ENCODE assay signal across 13 cellular contexts in genomic region chr6:25945175-25945574, GRCh38. TPM values are rescaled to one million over a fixed set of nuclear protein-coding genes. Genes with fewer than 3 reads are reported as not detected.
DNase-seq lines count a peak whose midpoint lies in the region; ATAC-seq, FAIRE-seq and TF ChIP-seq lines count a peak whose summit lies in the region.
"Had no signal": no experiment of that assay in that cellular context is flagged by ENCODE, and none has a peak within 500 bp of the region (broad histone marks: within the 10 kb centered on the region; RNA-seq: fewer than 3 reads in every experiment).

No MANE protein-coding gene starts in this region.

- DNase-seq in activated CD8-positive, alpha-beta T cell treated with anti-CD3 and anti-CD28 coated beads for 36 hours: peak; percentile 50
- DNase-seq in left lung: no peak
- no peak for DNase-seq in effector memory CD8-positive, alpha-beta T cell
- no peak for DNase-seq in NCI-H446 treated with DMSO at 0.1 percent for 48 hours (lab: John Stamatoyannopoulos, UW)
- DNase-seq in HTR-8/SVneo (ENCODE audit: insufficient read length, low spot score): no peak
- DNase-seq: activated effector memory CD4-positive, alpha-beta T cell treated with Interleukin-2 at 50 U/mL for 16 hours; hippocampal formation; T-cell had no signal

- H3K36me3 Mint-ChIP-seq in activated CD8-positive, alpha-beta T cell treated with anti-CD3 and anti-CD28 coated beads for 36 hours (ENCODE audit: low read depth): peaks cover 4% of the 10 kb centered on the region
- H3K36me3 Mint-ChIP-seq in effector memory CD8-positive, alpha-beta T cell (ENCODE audit: insufficient read depth): no peaks in the 10 kb centered on the region
- H3K36me3 Mint-ChIP-seq: T-cell had no signal

- peaks cover 16% of the 10 kb centered on the region for H3K4me1 Mint-ChIP-seq in activated CD8-positive, alpha-beta T cell treated with anti-CD3 and anti-CD28 coated beads for 36 hours (ENCODE audit: low read depth)
- peaks cover 4% of the 10 kb centered on the region in 2 donors for H3K4me1 Mint-ChIP-seq in effector memory CD8-positive, alpha-beta T cell (ENCODE audit: low read depth in 2 of 2)

- FAIRE-seq in HTR-8/SVneo (lab: Jason Lieb, UNC): no peak

- TF ChIP-seq CTCF in activated CD8-positive, alpha-beta T cell treated with anti-CD3 and anti-CD28 coated beads for 36 hours (IDR thresholded peaks at IDR 0.05): no peak
- no peak for TF ChIP-seq CTCF in left lung (IDR thresholded peaks at IDR 0.05)

- peaks cover 9% of the 10 kb centered on the region for H3K9me3 Mint-ChIP-seq in activated CD8-positive, alpha-beta T cell treated with anti-CD3 and anti-CD28 coated beads for 36 hours
- no peaks in the 10 kb centered on the region for H3K9me3 Mint-ChIP-seq in effector memory CD8-positive, alpha-beta T cell

- no peak overlapping the region for H3K27ac ChIP-seq in left lung

- no peaks in the 10 kb centered on the region for H3K4me1 ChIP-seq in left lung

- ATAC-seq in GM18511 (IDR thresholded peaks at IDR 0.05; ENCODE audit: unreplicated experiment): peak; percentile 96
- peak; percentile 93 for ATAC-seq in GM19455 (IDR thresholded peaks at IDR 0.05; ENCODE audit: unreplicated experiment)
- peak; percentile 93 for ATAC-seq in HG03039 (IDR thresholded peaks at IDR 0.05; ENCODE audit: unreplicated experiment)
- peak; percentile 89 for ATAC-seq in activated CD8-positive, alpha-beta T cell treated with anti-CD3 and anti-CD28 coated beads for 36 hours
- no peak for ATAC-seq in left lung
- ATAC-seq in effector memory CD8-positive, alpha-beta T cell (replicated peaks): no peak
- ATAC-seq: T-cell had no signal

- H3K4me3 ChIP-seq in left lung: no peak overlapping the region
- H3K4me3 ChIP-seq: smooth muscle cell had no signal

- H3K36me3 ChIP-seq in left lung: no peaks in the 10 kb centered on the region

- peaks cover 4% of the 10 kb centered on the region for H3K27me3 Mint-ChIP-seq in activated CD8-positive, alpha-beta T cell treated with anti-CD3 and anti-CD28 coated beads for 36 hours
- H3K27me3 Mint-ChIP-seq in effector memory CD8-positive, alpha-beta T cell: peaks cover 6 to 19% of the 10 kb centered on the region in 2 donors
- H3K27me3 Mint-ChIP-seq: T-cell had no signal

- H3K27me3 ChIP-seq in left lung: no peaks in the 10 kb centered on the region

- POLR2A ChIA-PET in activated CD8-positive, alpha-beta T cell treated with anti-CD3 and anti-CD28 coated beads for 36 hours (lab: Charles Lee): no interaction called here

- no peak overlapping the region for H3K4me3 Mint-ChIP-seq in activated CD8-positive, alpha-beta T cell treated with anti-CD3 and anti-CD28 coated beads for 36 hours
- H3K4me3 Mint-ChIP-seq in effector memory CD8-positive, alpha-beta T cell: no peak overlapping the region
- H3K4me3 Mint-ChIP-seq: T-cell had no signal

- CTCF ChIA-PET in activated CD8-positive, alpha-beta T cell treated with anti-CD3 and anti-CD28 coated beads for 36 hours (lab: Charles Lee): interaction anchor here (1.8 to 1.9 kb wide), 2 partner anchors 47 to 58 kb away, joined by 9 read pairs; no protein-coding TSS in a partner anchor

- H3K9me3 ChIP-seq in left lung: no peaks in the 10 kb centered on the region

- intact Hi-C loops in activated CD8-positive, alpha-beta T cell treated with anti-CD3 and anti-CD28 coated beads for 36 hours (cut with micrococcal nuclease): loop anchor here (1.0 kb wide), 1 partner anchor 17 kb away; the partner anchor contains the start of gene TRIM38
- intact Hi-C loops in left lung (cut with DNase I): no loop called here

- no peak overlapping the region for H3K27ac Mint-ChIP-seq in activated CD8-positive, alpha-beta T cell treated with anti-CD3 and anti-CD28 coated beads for 36 hours
- H3K27ac Mint-ChIP-seq in effector memory CD8-positive, alpha-beta T cell: no peak overlapping the region
- H3K27ac Mint-ChIP-seq: T-cell had no signal

RNA-seq across cellular contexts. Expression of gene SLC17A2, which starts 14.7 kb away (rescaled TPM):
- total RNA-seq in activated CD8-positive, alpha-beta T cell treated with anti-CD3 and anti-CD28 coated beads for 36 hours: not detected
- total RNA-seq in left lung: not detected
- total RNA-seq: M059J, smooth muscle cell, T-cell had no signal

RNA-seq across cellular contexts. Expression of gene TRIM38, which starts 17.4 kb away (rescaled TPM):
- 1 to 10 TPM; 8.0 to 8.3 TPM for total RNA-seq in activated CD8-positive, alpha-beta T cell treated with anti-CD3 and anti-CD28 coated beads for 36 hours
- total RNA-seq in left lung: 10 to 100 TPM; 13.1 to 15.9 TPM

Comparison
In these comparisons a context has a peak if more than half of its experiments do, and no peak if none do; other contexts are left out.
1. ATAC-seq: peak in GM18511 (single experiment), GM19455 (single experiment), HG03039 (single experiment) and activated CD8-positive, alpha-beta T cell treated with anti-CD3 and anti-CD28 coated beads for 36 hours (single experiment); none in left lung (single experiment) and effector memory CD8-positive, alpha-beta T cell (single experiment).